In the genomic region with DNA sequence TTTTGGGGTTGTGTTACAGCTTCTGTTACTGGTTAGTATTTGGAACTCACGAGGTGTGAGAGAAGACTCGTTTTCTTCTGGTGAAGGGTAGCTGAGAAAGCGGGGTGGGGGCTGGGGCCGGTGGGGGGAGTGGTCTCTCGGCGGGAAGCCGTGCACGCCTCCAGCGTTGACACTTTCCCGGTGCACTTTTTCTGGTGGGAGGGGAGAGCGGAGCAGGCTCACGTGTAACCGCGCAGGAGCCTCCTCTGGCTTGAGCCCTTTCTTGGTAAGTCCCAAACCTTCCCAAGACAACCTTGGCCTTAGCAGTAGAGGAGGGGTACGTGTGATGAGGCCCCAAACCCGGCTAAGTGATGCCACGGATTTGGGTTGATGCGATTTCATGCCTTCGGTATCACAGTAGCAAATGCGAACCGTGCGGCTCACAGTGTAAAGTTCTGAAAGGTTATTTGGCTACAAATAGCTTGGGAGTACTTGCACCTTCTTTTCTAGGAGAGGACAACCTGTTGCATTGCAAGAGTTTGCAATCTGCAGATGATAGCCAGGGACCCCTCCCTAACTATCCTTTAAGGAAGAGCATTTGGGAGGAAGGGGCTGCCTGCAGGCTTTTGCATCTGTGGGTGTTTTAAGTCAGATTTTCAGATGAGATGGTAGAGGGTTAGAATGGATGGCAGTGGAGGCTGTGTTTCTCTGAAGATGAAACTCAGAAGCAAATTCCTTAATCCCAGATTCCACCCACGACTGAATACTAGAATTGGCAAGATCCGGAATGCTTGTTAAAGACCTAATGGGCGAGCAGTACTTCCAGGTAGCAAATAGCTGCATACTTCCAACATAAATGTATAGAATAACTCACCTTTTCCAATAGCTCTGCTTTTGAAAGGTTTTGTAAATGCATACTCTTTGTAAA, we compare ENCODE assay signal across 9 cellular contexts. TPM values are rescaled to one million over a fixed set of nuclear protein-coding genes. Genes with fewer than 3 reads are reported as not detected.
DNase-seq lines count a peak whose midpoint lies in the region; ATAC-seq and TF ChIP-seq lines count a peak whose summit lies in the region.
"Had no signal": no experiment of that assay in that cellular context is flagged by ENCODE, and none has a peak within 500 bp of the region (broad histone marks: within the 10 kb centered on the region; RNA-seq: fewer than 3 reads in every experiment).

No MANE protein-coding gene starts in this region.

- no peaks in the 10 kb centered on the region for H3K36me3 ChIP-seq in CD8-positive, alpha-beta T cell (ENCODE audit: insufficient read depth, low read length)
- H3K36me3 ChIP-seq in ovary (no peaks in the 10 kb centered on the region), PC-9 (ENCODE audit: low read depth) (no peaks in the 10 kb centered on the region)

- no peak for TF ChIP-seq CTCF in CD8-positive, alpha-beta T cell (IDR thresholded peaks at IDR 0.05)
- TF ChIP-seq CTCF in ovary (IDR thresholded peaks at IDR 0.05), result no peak
- TF ChIP-seq CTCF in PC-9 (conservative IDR thresholded peaks at IDR 0.05), result no peak

- H3K4me1 ChIP-seq in CD8-positive, alpha-beta T cell (ENCODE audit: insufficient read depth, low read length), result peaks cover 21% of the 10 kb centered on the region
- H3K4me1 ChIP-seq in ovary (ENCODE audit: insufficient read depth), result peaks cover 5% of the 10 kb centered on the region
- no peaks in the 10 kb centered on the region for H3K4me1 ChIP-seq in PC-9 (replicated peaks; ENCODE audit: insufficient read depth)

- H3F3A ChIP-seq in PC-9 (ENCODE audit: insufficient read depth, low read depth), result no peaks in the 10 kb centered on the region

- H3K4me1 Mint-ChIP-seq in CD8-positive, alpha-beta T cell (ENCODE audit: low read depth), result peaks cover 24% of the 10 kb centered on the region

- BruUV-seq in PC-9 (replicated peaks; lab: Mats Ljungman, UMichigan), result no TSS peak

- no peak overlapping the region for H2AFZ ChIP-seq in PC-9

- POLR2A ChIA-PET in CD8-positive, alpha-beta T cell (lab: Charles Lee), result interaction anchor here (1.1 to 2.7 kb wide), 2 partner anchors 28 to 40 kb away, joined by 3 to 18 read pairs; no protein-coding TSS in a partner anchor
- POLR2A ChIA-PET in PC-9 (lab: Charles Lee; ENCODE audit: unreplicated experiment), result no interaction called here

- TF ChIP-seq POLR2A in ovary (IDR thresholded peaks at IDR 0.05), result no peak

- peaks cover 52% of the 10 kb centered on the region for H3K27me3 Mint-ChIP-seq in CD8-positive, alpha-beta T cell (ENCODE audit: low read depth)

- H3K27ac ChIP-seq in CD8-positive, alpha-beta T cell (ENCODE audit: low read depth, low read length), result no peak overlapping the region
- peak overlapping the region; percentile 87 to 90 for H3K27ac ChIP-seq in ovary
- no peak overlapping the region for H3K27ac ChIP-seq in PC-9

- H3K4me2 ChIP-seq in PC-9, result no peak overlapping the region

- ATAC-seq in CD8-positive, alpha-beta T cell, result no peak
- ATAC-seq in left cardiac atrium, result peak; percentile 30 to 34

- H3K36me3 Mint-ChIP-seq in CD8-positive, alpha-beta T cell, result no peaks in the 10 kb centered on the region

- H3K27me3 ChIP-seq in CD8-positive, alpha-beta T cell (ENCODE audit: insufficient read depth, low read length), result peaks cover 16% of the 10 kb centered on the region
- H3K27me3 ChIP-seq in ovary (no peaks in the 10 kb centered on the region), PC-9 (ENCODE audit: insufficient read depth, low read depth) (peaks cover 35% of the 10 kb centered on the region)

- no peaks in the 10 kb centered on the region for H3K9me3 ChIP-seq in CD8-positive, alpha-beta T cell (ENCODE audit: low read length)
- H3K9me3 ChIP-seq in ovary (no peaks in the 10 kb centered on the region), PC-9 (ENCODE audit: insufficient read depth, low read depth) (no peaks in the 10 kb centered on the region)

- CTCF ChIA-PET in CD8-positive, alpha-beta T cell (lab: Charles Lee), result no interaction called here
- CTCF ChIA-PET in PC-9 (lab: Charles Lee), result no interaction called here

- H3K9me3 Mint-ChIP-seq in CD8-positive, alpha-beta T cell, result peaks cover under 1% of the 10 kb centered on the region

- no peak for TF ChIP-seq EP300 in ovary (IDR thresholded peaks at IDR 0.05)

- H3K27ac Mint-ChIP-seq in CD8-positive, alpha-beta T cell, result no peak overlapping the region

- H3K79me2 ChIP-seq in PC-9 (ENCODE audit: low read depth), result no peaks in the 10 kb centered on the region

- DNase-seq in CD8-positive, alpha-beta T cell, result no peak
- DNase-seq in T-helper 22 cell (ENCODE audit: low read depth) (peak; percentile 21), left cardiac atrium (no peak), ovary (peak; percentile 57 to 67 (median 63)), EL (no peak), NCI-H446 (lab: John Stamatoyannopoulos, UW) (no peak), PC-9 (no peak)
- DNase-seq in activated CD4-positive, alpha-beta T cell treated with anti-CD3 and anti-CD28 coated beads for 48 hours, result no peak
- DNase-seq: hippocampal formation had no signal

- intact Hi-C loops in CD8-positive, alpha-beta T cell (cut with DNase I, micrococcal nuclease), result loop anchor here in 1 of 2 experiments (5.0 to 10.0 kb wide), 2 partner anchors 156 to 292 kb away; a partner anchor contains a TSS
- intact Hi-C loops in left cardiac atrium (cut with DNase I) (loop anchor here in 1 of 2 donors (2.0 to 10.0 kb wide), 2 partner anchors 28 to 78 kb away; no protein-coding TSS in a partner anchor), ovary (cut with DNase I) (no loop called here), PC-9 (cut with micrococcal nuclease; ENCODE audit: unreplicated experiment) (no loop called here)

- H3K9me2 ChIP-seq in PC-9 (ENCODE audit: insufficient read depth), result no peaks in the 10 kb centered on the region

- no peak overlapping the region for H3K4me3 ChIP-seq in CD8-positive, alpha-beta T cell (ENCODE audit: low read depth, low read length)
- peak overlapping the region; percentile 54 for H3K4me3 ChIP-seq in ovary
- no peak overlapping the region for H3K4me3 ChIP-seq in PC-9

- peak overlapping the region; percentile 64 for H3K4me3 Mint-ChIP-seq in CD8-positive, alpha-beta T cell

- H4K20me1 ChIP-seq in PC-9 (ENCODE audit: insufficient read depth), result no peaks in the 10 kb centered on the region

- 6 to 7% (median 7%) methylated on average over 25 of the region's 25 CpGs for WGBS in ovary, 3 donors

RNA-seq across cellular contexts. Expression of a gene that starts 1.5 kb away (rescaled TPM):
- under 1 TPM; 0.42 to 0.62 TPM for total RNA-seq in CD8-positive, alpha-beta T cell
- 10 to 100 TPM; 36.7 to 36.8 TPM for total RNA-seq in left cardiac atrium
- total RNA-seq in ovary, result 100 to 1,000 TPM in 1 of 7 donors, 10 to 100 TPM in 6; 38.9 to 106 (median 54.3) TPM
- polyA plus RNA-seq in ovary, result 10 to 100 TPM; 28.0 to 37.9 TPM
- total RNA-seq in PC-9 (2021), result not detected in 2 replicates

Comparison
In these comparisons a context has a peak if more than half of its experiments do, and no peak if none do; other contexts are left out.
1. DNase-seq: peak in T-helper 22 cell (single experiment) and ovary (5 of 5); none in CD8-positive, alpha-beta T cell (0 of 7), left cardiac atrium (single experiment), EL (single experiment), activated CD4-positive, alpha-beta T cell treated with anti-CD3 and anti-CD28 coated beads for 48 hours (single experiment), NCI-H446 (0 of 2) and PC-9 (0 of 2).
2. H3K27ac ChIP-seq: peak in ovary (2 of 2); none in CD8-positive, alpha-beta T cell (single experiment) and PC-9 (single experiment).
3. RNA of a gene that starts 1.5 kb away (total RNA-seq): 38.9 to 106 TPM in ovary and 36.7 to 36.8 TPM in left cardiac atrium; 0.42 to 0.62 TPM in CD8-positive, alpha-beta T cell and not detected in PC-9; every median in the first group is over 10 times any median in the second.